Comparison of ENCODE assay signal across 31 cellular contexts in the genomic region with DNA sequence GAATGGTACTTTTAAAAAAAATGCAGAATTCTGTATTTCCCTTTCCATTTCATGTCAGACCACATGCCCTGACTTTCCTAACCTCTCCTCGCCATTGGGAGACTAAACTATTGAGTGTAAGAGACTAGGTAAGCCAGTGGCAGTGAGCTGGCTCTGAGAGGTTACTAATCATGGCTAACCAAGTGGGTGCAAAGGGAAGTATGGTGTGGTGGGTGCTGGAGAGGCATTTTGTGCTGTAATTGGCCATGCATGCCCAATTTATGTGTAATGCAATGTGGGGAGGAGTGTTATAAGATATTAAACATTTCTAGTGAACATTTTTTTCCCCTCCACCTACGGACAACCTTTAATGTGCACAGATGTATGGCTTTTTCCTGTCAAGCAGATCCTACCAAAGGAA.
"Had no signal": no experiment of that assay in that cellular context is flagged by ENCODE, and none has a peak within 500 bp of the region (broad histone marks: within the 10 kb centered on the region; RNA-seq: fewer than 3 reads in every experiment).

No MANE protein-coding gene starts in this region.

- H3K27ac ChIP-seq: neural progenitor cell, ovary, parathyroid adenoma, psoas muscle, skin epidermis, spleen, suprapubic skin, testis, transverse colon, upper lobe of right lung, vagina had no signal

- H3K9me3 Mint-ChIP-seq: natural killer cell, nephron, type B pancreatic cell had no signal

- H3K36me3 ChIP-seq: neural progenitor cell, ovary, spleen, suprapubic skin, tibial artery, transverse colon, upper lobe of right lung, vagina had no signal

- H3K4me3 ChIP-seq: neural progenitor cell, ovary, psoas muscle, skin epidermis, smooth muscle cell, spleen, suprapubic skin, testis, tibial artery, transverse colon, upper lobe of right lung, vagina had no signal

- H3K27me3 Mint-ChIP-seq: type B pancreatic cell had no signal

- H3K79me2 ChIP-seq: parathyroid adenoma had no signal

- H3K4me3 Mint-ChIP-seq: naive thymus-derived CD4-positive, alpha-beta T cell; natural killer cell; nephron; neural progenitor cell; stimulated activated naive CD8-positive, alpha-beta T cell treated with anti-CD3 and anti-CD28 coated beads, Interleukin-15, Interleukin-2, amounts not matched to agents 100 ng/mL and 50 ng/mL, for 24 hours; type B pancreatic cell had no signal

- FAIRE-seq: urothelium cell line had no signal

- H3K4me1 Mint-ChIP-seq: naive thymus-derived CD4-positive, alpha-beta T cell; natural killer cell had no signal

- H2AFZ ChIP-seq: neural progenitor cell, parathyroid adenoma had no signal

- ATAC-seq: naive thymus-derived CD4-positive, alpha-beta T cell; natural killer cell; psoas muscle; right cardiac atrium; sciatic nerve; upper lobe of right lung had no signal

- H3K27me3 ChIP-seq: neural progenitor cell, ovary, spleen, suprapubic skin, testis, tibial artery, transverse colon, upper lobe of right lung, vagina had no signal

- H3K9ac ChIP-seq: neural progenitor cell, parathyroid adenoma had no signal

- H3K4me2 ChIP-seq: neural progenitor cell, smooth muscle cell had no signal

- H3K27ac Mint-ChIP-seq: naive thymus-derived CD4-positive, alpha-beta T cell; natural killer cell; neural progenitor cell; progenitor cell of endocrine pancreas; stimulated activated naive CD8-positive, alpha-beta T cell treated with anti-CD3 and anti-CD28 coated beads, Interleukin-15, Interleukin-2, amounts not matched to agents 100 ng/mL and 50 ng/mL, for 24 hours; type B pancreatic cell had no signal

- H3K4me1 ChIP-seq: neural progenitor cell, parathyroid adenoma, psoas muscle, spleen, suprapubic skin, testis, upper lobe of right lung, vagina had no signal

- DNase-seq: naive thymus-derived CD4-positive, alpha-beta T cell; natural killer cell; occipital lobe; ovary; posterior cingulate gyrus; psoas muscle; right cardiac atrium; spleen; stimulated activated CD4-positive, alpha-beta T cell treated with anti-CD3 and anti-CD28 coated beads, Interleukin-12 subunit alpha, Interleukin-12 subunit beta, amount 100 ng/mL, for 4 hours; stimulated activated CD4-positive, alpha-beta T cell treated with anti-CD3 and anti-CD28 coated beads, Interleukin-1b, Interleukin-23, amount 100 ng/mL, for 48 hours; stimulated activated CD4-positive, alpha-beta T cell treated with anti-CD3 and anti-CD28 coated beads, Interleukin-4, amount 100 ng/mL, for 1 hour; stimulated activated CD4-positive, alpha-beta T cell treated with anti-CD3 and anti-CD28 coated beads, Interleukin-4, amount 100 ng/mL, for 4 hours; stimulated activated CD8-positive, alpha-beta memory T cell treated with anti-CD3 and anti-CD28 coated beads, Interleukin-4, amount 100 ng/mL, for 48 hours; stimulated activated naive CD4-positive, alpha-beta T cell; substantia nigra; testis; tibial artery; transverse colon; upper lobe of right lung had no signal

- H3K36me3 Mint-ChIP-seq: naive thymus-derived CD4-positive, alpha-beta T cell; natural killer cell; neural progenitor cell; type B pancreatic cell had no signal

- H3K9me3 ChIP-seq: ovary, psoas muscle, spleen, suprapubic skin, testis, tibial artery, transverse colon, upper lobe of right lung, vagina had no signal
